ENCODE assay signal across 21 cellular contexts in the genomic region with DNA sequence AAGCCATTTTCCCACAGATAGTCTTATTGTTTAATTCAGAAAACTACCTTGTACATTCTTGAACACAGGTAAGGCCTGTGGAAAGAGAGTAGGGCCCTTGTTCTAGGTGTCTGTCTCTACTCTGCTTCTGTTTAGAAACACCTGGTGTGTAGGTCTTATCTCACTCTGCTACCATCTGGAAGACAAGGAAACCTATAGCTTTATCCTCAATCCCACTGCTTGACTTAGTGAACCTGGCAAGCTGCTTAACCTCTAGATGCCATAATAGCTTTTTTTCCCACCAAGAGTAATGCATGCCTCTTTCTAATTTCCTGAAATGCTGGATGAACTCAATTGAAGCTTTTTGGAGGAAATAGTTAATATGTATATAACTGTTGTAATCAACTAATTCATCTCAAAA.
"Had no signal": no experiment of that assay in that cellular context is flagged by ENCODE, and none has a peak within 500 bp of the region (broad histone marks: within the 10 kb centered on the region; RNA-seq: fewer than 3 reads in every experiment).

No MANE protein-coding gene starts in this region.

- H3K4me3 Mint-ChIP-seq: IgD-negative memory B cell, T-helper 17 cell had no signal

- ATAC-seq: Panc1, PC-3, SK-N-SH treated with all-trans-retinoic acid at 6 μM for 48 hours, T-helper 17 cell had no signal

- H3K9me3 Mint-ChIP-seq: IgD-negative memory B cell had no signal

- DNase-seq: KBM-7, MV-4-11, NCI-H1048, NCI-H1105, NCI-H1417, NCI-H1436 treated with DMSO at 0.1 percent for 48 hours, NCI-H1694, NCI-H187 treated with DMSO at 0.1 percent for 48 hours, NCI-H2029 treated with DMSO at 0.1 percent for 48 hours, NCI-H2171 treated with DMSO at 0.1 percent for 48 hours, NCI-H345, NCI-H446 treated with DMSO at 0.1 percent for 48 hours, NCI-H510A treated with DMSO at 0.1 percent for 48 hours, PC-3, SHP77, T-helper 1 cell, T-helper 17 cell had no signal

- H3K27ac ChIP-seq: RWPE1 had no signal

- H3K27ac Mint-ChIP-seq: IgD-negative memory B cell, T-helper 17 cell had no signal

- H3K4me1 Mint-ChIP-seq: IgD-negative memory B cell, T-helper 17 cell had no signal
